ENCODE assay signal across 9 cellular contexts in genomic region chr22:46764140-46764680, GRCh38. TPM values are rescaled to one million over a fixed set of nuclear protein-coding genes. Genes with fewer than 3 reads are reported as not detected.
DNase-seq lines count a peak whose midpoint lies in the region; ATAC-seq and TF ChIP-seq lines count a peak whose summit lies in the region.
"Had no signal": no experiment of that assay in that cellular context is flagged by ENCODE, and none has a peak within 500 bp of the region (broad histone marks: within the 10 kb centered on the region; RNA-seq: fewer than 3 reads in every experiment).

No MANE protein-coding gene starts in this region.

- intact Hi-C loops in CD4-positive, alpha-beta T cell (cut with DNase I, micrococcal nuclease) = loop anchor here in 1 of 2 experiments (2.0 kb wide), 1 partner anchor 25 kb away; no protein-coding TSS in a partner anchor

- H2BK20ac ChIP-seq in H9 (ENCODE audit: low read depth, low read length, poor library complexity, severe bottlenecking) = no peak overlapping the region

- no peak overlapping the region for H2BK12ac ChIP-seq in H9 (ENCODE audit: insufficient read length, low read depth, low read length)

- H2BK5ac ChIP-seq in H9 (ENCODE audit: insufficient read length, low read length) = no peak overlapping the region

- POLR2A ChIA-PET in CD4-positive, alpha-beta T cell (lab: Charles Lee) = no interaction called here

- H3K27me3 Mint-ChIP-seq in CD4-positive, alpha-beta T cell = no peaks in the 10 kb centered on the region
- H3K27me3 Mint-ChIP-seq in H9 (ENCODE audit: low read depth) (no peaks in the 10 kb centered on the region), nephron (ENCODE audit: low read depth) (no peaks in the 10 kb centered on the region)
- no peaks in the 10 kb centered on the region for H3K27me3 Mint-ChIP-seq in activated naive CD8-positive, alpha-beta T cell treated with anti-CD3 and anti-CD28 coated beads, Interleukin-2, amount 50 U/mL, for 24 hours

- peaks cover 65% of the 10 kb centered on the region for H3K4me1 Mint-ChIP-seq in CD4-positive, alpha-beta T cell (ENCODE audit: low read depth)
- H3K4me1 Mint-ChIP-seq in H9 (peaks cover 8 to 22% of the 10 kb centered on the region in 2 experiments), nephron (peaks cover 55% of the 10 kb centered on the region)
- H3K4me1 Mint-ChIP-seq in activated naive CD8-positive, alpha-beta T cell treated with anti-CD3 and anti-CD28 coated beads, Interleukin-2, amount 50 U/mL, for 24 hours = peaks cover 69% of the 10 kb centered on the region

- no peak overlapping the region for H3T11ph ChIP-seq in H9 (ENCODE audit: low read length)

- peak overlapping the region; percentile 99 for H3K4me3 Mint-ChIP-seq in CD4-positive, alpha-beta T cell
- H3K4me3 Mint-ChIP-seq in H9 (peak overlapping the region; percentile 95 to 100; a peak in 4 of 5 replicates), nephron (peak overlapping the region; percentile 97 to 100 (median 98))
- H3K4me3 Mint-ChIP-seq in activated naive CD8-positive, alpha-beta T cell treated with anti-CD3 and anti-CD28 coated beads, Interleukin-2, amount 50 U/mL, for 24 hours = peak overlapping the region; percentile 98

- H3K4me2 ChIP-seq in H9 (ENCODE audit: insufficient read depth, insufficient read length, low read length) = no peak overlapping the region

- peaks cover 46% of the 10 kb centered on the region for H3K36me3 Mint-ChIP-seq in CD4-positive, alpha-beta T cell (ENCODE audit: low read depth)
- H3K36me3 Mint-ChIP-seq in H9 (ENCODE audit: insufficient read depth in 1 of 3, low read depth in 3 of 3) = peaks cover 3 to 20% (median 9%) of the 10 kb centered on the region in 3 experiments; a peak in 5 of 7 replicates
- H3K36me3 Mint-ChIP-seq in activated naive CD8-positive, alpha-beta T cell treated with anti-CD3 and anti-CD28 coated beads, Interleukin-2, amount 50 U/mL, for 24 hours (ENCODE audit: low read depth) = peaks cover 30% of the 10 kb centered on the region
- no peaks in the 10 kb centered on the region for H3K36me3 Mint-ChIP-seq in nephron (ENCODE audit: low read depth)

- no peak overlapping the region for H3K18ac ChIP-seq in H9 (ENCODE audit: insufficient read length, low read depth, low read length)

- no peak overlapping the region for H3K14ac ChIP-seq in H9 (ENCODE audit: insufficient read depth, low read length)

- no peak overlapping the region for H3K9ac ChIP-seq in H9 (ENCODE audit: extremely low read depth, insufficient read length, low read length)

- no peak for TF ChIP-seq CTCF in CD4-positive, alpha-beta T cell (IDR thresholded peaks at IDR 0.05)
- TF ChIP-seq CTCF in H9 (conservative IDR thresholded peaks at IDR 0.05) = no peak
- TF ChIP-seq CTCF in nephron (IDR thresholded peaks at IDR 0.05; ENCODE audit: unreplicated experiment in 3 of 3) = no peak

- no peaks in the 10 kb centered on the region; the same call in 1 of the 2 replicates for H3K4me1 ChIP-seq in H9 (ENCODE audit: insufficient read depth, low read length)

- H2BK120ac ChIP-seq in H9 (ENCODE audit: low read depth, low read length, poor library complexity, severe bottlenecking) = no peak overlapping the region

- H4K5ac ChIP-seq in H9 (ENCODE audit: insufficient read length, low read depth, low read length) = no peak overlapping the region

- H3K27ac ChIP-seq in CD4-positive, alpha-beta T cell (ENCODE audit: low read depth, low read length) = peak overlapping the region; percentile 10
- H3K27ac ChIP-seq in H9 (ENCODE audit: insufficient read length, low read depth, low read length) = no peak overlapping the region

- no peak overlapping the region for H4K91ac ChIP-seq in H9 (ENCODE audit: insufficient read length, low read depth, low read length)

- CTCF ChIA-PET in CD4-positive, alpha-beta T cell (lab: Charles Lee) = interaction anchor here (1.4 to 11.7 kb wide), 3 partner anchors 23 to 38 kb away, joined by 4 to 130 read pairs (median 6); no protein-coding TSS in a partner anchor

- no peak overlapping the region for H2BK15ac ChIP-seq in H9 (ENCODE audit: low read depth, low read length)

- ATAC-seq in CD4-positive, alpha-beta T cell (ENCODE audit: poor library complexity) = no peak
- no peak for ATAC-seq in activated naive CD8-positive, alpha-beta T cell treated with anti-CD3 and anti-CD28 coated beads, Interleukin-2, amount 50 U/mL, for 24 hours
- no peak for ATAC-seq in HG03378 (IDR thresholded peaks at IDR 0.05; ENCODE audit: unreplicated experiment)
- ATAC-seq: gastroesophageal sphincter had no signal

- H2AFZ ChIP-seq in H9 (ENCODE audit: low read length) = no peak overlapping the region

- H3K27me3 ChIP-seq in CD4-positive, alpha-beta T cell (ENCODE audit: control insufficient read depth, insufficient read depth, low read length) = no peaks in the 10 kb centered on the region
- H3K27me3 ChIP-seq in H9 (ENCODE audit: insufficient read depth, low read length) = no peaks in the 10 kb centered on the region
- H3K27me3 ChIP-seq: gastroesophageal sphincter had no signal

- no peak overlapping the region for H4K8ac ChIP-seq in H9 (replicated peaks; ENCODE audit: insufficient read length, low read depth, low read length)

- H3K4ac ChIP-seq in H9 (ENCODE audit: low read depth, low read length) = no peak overlapping the region

- H2AK5ac ChIP-seq in H9 (ENCODE audit: insufficient read length, low read length) = no peak overlapping the region

- peaks cover 21% of the 10 kb centered on the region; the same call in 1 of the 2 replicates for H3K79me2 ChIP-seq in H9 (ENCODE audit: insufficient read depth, low read length)

- H3K23me2 ChIP-seq in H9 (ENCODE audit: insufficient read length, low read depth, low read length, poor library complexity, severe bottlenecking) = peaks cover 11% of the 10 kb centered on the region

- H4K20me1 ChIP-seq in H9 (ENCODE audit: control insufficient read depth, insufficient read depth, insufficient read length) = peaks cover 2% of the 10 kb centered on the region

- peak overlapping the region; percentile 100 for H3K27ac Mint-ChIP-seq in CD4-positive, alpha-beta T cell
- H3K27ac Mint-ChIP-seq in H9 (peak overlapping the region in 1 of 3 experiments; percentile 61; a peak in 2 of 7 replicates), nephron (peak overlapping the region in 2 of 3 experiments; percentile 7 to 31)
- H3K27ac Mint-ChIP-seq in activated naive CD8-positive, alpha-beta T cell treated with anti-CD3 and anti-CD28 coated beads, Interleukin-2, amount 50 U/mL, for 24 hours = peak overlapping the region; percentile 97

- no peak overlapping the region for H3K23ac ChIP-seq in H9 (ENCODE audit: insufficient read length, low read depth, low read length)

- no peaks in the 10 kb centered on the region for H3K9me3 Mint-ChIP-seq in CD4-positive, alpha-beta T cell
- H3K9me3 Mint-ChIP-seq in H9 (no peaks in the 10 kb centered on the region), nephron (no peaks in the 10 kb centered on the region)
- H3K9me3 Mint-ChIP-seq in activated naive CD8-positive, alpha-beta T cell treated with anti-CD3 and anti-CD28 coated beads, Interleukin-2, amount 50 U/mL, for 24 hours = no peaks in the 10 kb centered on the region

- no peak overlapping the region for H3K56ac ChIP-seq in H9 (ENCODE audit: insufficient read length, low read depth, low read length)

- no peak for DNase-seq in CD4-positive, alpha-beta T cell
- DNase-seq in H9 (no peak), NCI-H82 treated with DMSO at 0.1 percent for 48 hours (lab: John Stamatoyannopoulos, UW; ENCODE audit: unreplicated experiment) (no peak), HT-29 (ENCODE audit: low spot score) (no peak), DMS 273 treated with DMSO at 0.1 percent for 48 hours (lab: John Stamatoyannopoulos, UW) (no peak)
- DNase-seq in activated naive CD8-positive, alpha-beta T cell treated with anti-CD3 and anti-CD28 coated beads, Interleukin-2, amount 50 U/mL, for 24 hours = no peak

- H3K9me3 ChIP-seq in CD4-positive, alpha-beta T cell (ENCODE audit: control insufficient read depth, low read length) = no peaks in the 10 kb centered on the region
- H3K9me3 ChIP-seq in H9 (ENCODE audit: control insufficient read depth, low read depth, low read length) = no peaks in the 10 kb centered on the region
- H3K9me3 ChIP-seq: gastroesophageal sphincter had no signal

- no CpG with 5 or more reads among the region's 6 CpGs for WGBS in H9 (ENCODE audit: extremely low coverage, insufficient read length, low lambda C conversion rate)

- H3K79me1 ChIP-seq in H9 (ENCODE audit: insufficient read depth, low read depth, low read length, poor library complexity, severe bottlenecking) = peaks cover 5% of the 10 kb centered on the region

RNA-seq across cellular contexts. Expression of gene TBC1D22A, which starts 1.8 kb away (rescaled TPM):
- 10 to 100 TPM; 27.1 to 31.7 TPM for total RNA-seq in CD4-positive, alpha-beta T cell
- 19.3 and 20.8 TPM in 2 replicates for total RNA-seq in H9 (2021)
- 13.5 and 23.9 TPM in 2 replicates for total RNA-seq in HT-29 (2014; rRNA removed; shearing (Covaris generic))

RNA-seq across cellular contexts. Expression of gene CERK, which starts 26.2 kb away (rescaled TPM):
- total RNA-seq in CD4-positive, alpha-beta T cell = 10 to 100 TPM; 84.6 to 88.5 TPM
- total RNA-seq in H9 (2021) = 46.3 and 47.1 TPM in 2 replicates
- total RNA-seq in HT-29 (2014; rRNA removed; shearing (Covaris generic)) = 17.1 and 18.6 TPM in 2 replicates
